ENCODE assay signal across 8 cellular contexts in genomic region chr2:55718165-55719008, GRCh38. TPM values are rescaled to one million over a fixed set of nuclear protein-coding genes. Genes with fewer than 3 reads are reported as not detected.
A peak's percentile ranks its signal among the peaks of the same experiment; 100 is the strongest.
DNase-seq lines count a peak whose midpoint lies in the region; ATAC-seq, FAIRE-seq and TF ChIP-seq lines count a peak whose summit lies in the region.

No MANE protein-coding gene starts in this region.

- H3K27ac Mint-ChIP-seq in naive thymus-derived CD4-positive, alpha-beta T cell: no peak overlapping the region

- H3K27me3 Mint-ChIP-seq in naive thymus-derived CD4-positive, alpha-beta T cell: peaks cover 0 to 11% (median under 1%) of the 10 kb centered on the region in 5 donors

- no peak overlapping the region for H3K4me3 ChIP-seq in epithelial cell of esophagus (ENCODE audit: low read length)
- H3K4me3 ChIP-seq in naive thymus-derived CD4-positive, alpha-beta T cell (ENCODE audit: low read length): no peak overlapping the region

- DNase-seq in NK-92 treated with Interleukin-12 subunit alpha and Interleukin-12 subunit beta, amount 100 ng/mL, for 24 hours (lab: John Stamatoyannopoulos, UW): peak; percentile 6
- DNase-seq in NK-92 (lab: John Stamatoyannopoulos, UW; ENCODE audit: unreplicated experiment): no peak
- DNase-seq in NCI-H2081 treated with DMSO at 0.1 percent for 48 hours (lab: John Stamatoyannopoulos, UW): peak; percentile 6
- peak; percentile 71 for DNase-seq in epithelial cell of esophagus (ENCODE audit: low read depth)
- DNase-seq in naive thymus-derived CD4-positive, alpha-beta T cell: peak in 6 of 9 donors; percentile 16 to 43 (median 32)
- peak; percentile 66 for DNase-seq in urothelium cell line (ENCODE audit: low spot score)

- ATAC-seq in HG02642 (IDR thresholded peaks at IDR 0.05; ENCODE audit: poor library complexity, unreplicated experiment): peak; percentile 61
- ATAC-seq in naive thymus-derived CD4-positive, alpha-beta T cell: peak; percentile 59

- H3K9me3 ChIP-seq in naive thymus-derived CD4-positive, alpha-beta T cell (ENCODE audit: control insufficient read depth in 2 of 3, low read length in 3 of 3): no peaks in the 10 kb centered on the region

- no peaks in the 10 kb centered on the region for H3K9me3 Mint-ChIP-seq in naive thymus-derived CD4-positive, alpha-beta T cell

- no peaks in the 10 kb centered on the region for H3K4me1 ChIP-seq in naive thymus-derived CD4-positive, alpha-beta T cell (ENCODE audit: control insufficient read depth in 2 of 2, insufficient read depth in 2 of 2, low read length in 2 of 2)

- no peaks in the 10 kb centered on the region for H3K4me1 Mint-ChIP-seq in naive thymus-derived CD4-positive, alpha-beta T cell

- TF ChIP-seq CTCF in VCaP (conservative IDR thresholded peaks at IDR 0.05) (peak; percentile 87), epithelial cell of esophagus (IDR thresholded peaks at IDR 0.05; ENCODE audit: insufficient read depth, low read depth, low read length, missing control alignments) (peak; percentile 77)

- no peak overlapping the region for H3K4me3 Mint-ChIP-seq in naive thymus-derived CD4-positive, alpha-beta T cell

- intact Hi-C loops in naive thymus-derived CD4-positive, alpha-beta T cell (cut with micrococcal nuclease): loop anchor here (1.0 to 5.0 kb wide), 4 partner anchors 243 to 1779 kb away; no protein-coding TSS in a partner anchor

- CTCF ChIA-PET in naive thymus-derived CD4-positive, alpha-beta T cell (lab: Charles Lee): interaction anchor here (0.6 to 1.7 kb wide), 2 partner anchors 9 to 1385 kb away, joined by 4 to 7 read pairs; no protein-coding TSS in a partner anchor

- H3K27ac ChIP-seq in VCaP: no peak overlapping the region
- no peak overlapping the region for H3K27ac ChIP-seq in naive thymus-derived CD4-positive, alpha-beta T cell (ENCODE audit: low read depth, low read length)

- no peaks in the 10 kb centered on the region for H3K36me3 ChIP-seq in naive thymus-derived CD4-positive, alpha-beta T cell (ENCODE audit: control insufficient read depth in 2 of 3, insufficient read depth in 3 of 3, low read length in 3 of 3)

- no peaks in the 10 kb centered on the region for H3K27me3 ChIP-seq in naive thymus-derived CD4-positive, alpha-beta T cell (ENCODE audit: control insufficient read depth in 2 of 2, insufficient read depth in 2 of 2, low read length in 2 of 2)

- FAIRE-seq in urothelium cell line (lab: Jason Lieb, UNC): no peak

- POLR2A ChIA-PET in naive thymus-derived CD4-positive, alpha-beta T cell (lab: Charles Lee): no interaction called here

- no peaks in the 10 kb centered on the region for H3K36me3 Mint-ChIP-seq in naive thymus-derived CD4-positive, alpha-beta T cell

RNA-seq across cellular contexts. Expression of gene PNPT1, which starts 24.7 kb away (rescaled TPM):
- 10 to 100 TPM; 16.9 to 31.2 (median 18.5) TPM for total RNA-seq in naive thymus-derived CD4-positive, alpha-beta T cell
- polyA plus RNA-seq in naive thymus-derived CD4-positive, alpha-beta T cell: 10 to 100 TPM; 23.7 to 32.7 TPM
